In the genomic region with DNA sequence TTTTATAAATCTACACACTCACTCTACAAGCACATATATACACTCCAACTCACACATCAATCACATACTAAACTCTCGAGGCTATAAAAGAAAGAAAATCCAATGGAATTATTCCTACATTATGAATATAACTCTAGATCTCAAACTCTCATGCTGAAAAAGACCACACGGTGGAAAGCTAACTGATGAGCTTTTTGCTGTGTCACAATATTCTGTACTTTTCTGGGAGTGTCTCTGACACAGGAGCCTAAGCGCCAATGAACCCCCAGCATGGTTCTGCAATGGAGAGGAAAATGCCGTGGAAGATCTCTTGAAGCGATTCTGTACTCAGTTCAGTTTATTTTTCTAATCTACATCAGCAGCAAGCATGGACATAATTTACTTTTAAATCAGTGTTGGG, we compare ENCODE assay signal across 27 cellular contexts.
"Had no signal": no experiment of that assay in that cellular context is flagged by ENCODE, and none has a peak within 500 bp of the region (broad histone marks: within the 10 kb centered on the region; RNA-seq: fewer than 3 reads in every experiment).

No MANE protein-coding gene starts in this region.

- H3K4me3 ChIP-seq: left lung, lower lobe of right lung, ovary, prostate gland, skin epidermis, stomach, testis, thyroid gland, transverse colon, upper lobe of left lung, vagina had no signal

- DNase-seq: hippocampal formation; kidney; left colon; left lung; lower lobe of right lung; mammary epithelial cell; mesenchymal stem cell; natural killer cell; ovary; retina; right cardiac atrium; stimulated activated CD4-positive, alpha-beta T cell treated with anti-CD3 and anti-CD28 coated beads, Interleukin-12 subunit alpha, Interleukin-12 subunit beta, amount 100 ng/mL, for 4 hours; stimulated activated CD4-positive, alpha-beta T cell treated with anti-CD3 and anti-CD28 coated beads, Interleukin-15, amount 100 ng/mL, for 24 hours; stimulated activated CD4-positive, alpha-beta T cell treated with anti-CD3 and anti-CD28 coated beads, Interleukin-2, amount 100 ng/mL, for 24 hours; stimulated activated CD4-positive, alpha-beta T cell treated with anti-CD3 and anti-CD28 coated beads, Interleukin-4, amount 100 ng/mL, for 1 hour; stimulated activated naive B cell treated with anti-CD40 and anti-IgM and Interleukin-4, amounts not matched to agents 10 μg/mL and 1 μg/mL and 100 μg/mL, for 72 hours; stimulated activated naive CD8-positive, alpha-beta T cell treated with anti-CD3 and anti-CD28 coated beads, Interleukin-15, Interleukin-2, amounts not matched to agents 100 U/mL and 50 U/mL, for 24 hours; stomach; testis; thyroid gland; transverse colon; upper lobe of left lung had no signal

- H3K27ac Mint-ChIP-seq: natural killer cell; stimulated activated naive B cell treated with anti-CD40 and anti-IgM and Interleukin-4, amounts not matched to agents 10 μg/mL and 1 μg/mL and 100 μg/mL, for 72 hours had no signal

- ATAC-seq: left colon; left lung; lower lobe of right lung; natural killer cell; right cardiac atrium; sciatic nerve; stimulated activated naive B cell treated with anti-CD40 and anti-IgM and Interleukin-4, amounts not matched to agents 10 μg/mL and 1 μg/mL and 100 μg/mL, for 72 hours; stimulated activated naive CD8-positive, alpha-beta T cell treated with anti-CD3 and anti-CD28 coated beads, Interleukin-15, Interleukin-2, amounts not matched to agents 100 U/mL and 50 U/mL, for 24 hours had no signal

- H3K36me3 ChIP-seq: left lung, lower lobe of right lung, ovary, prostate gland, stomach, thyroid gland, transverse colon, upper lobe of left lung, vagina had no signal

- H3K27ac ChIP-seq: left lung, lower lobe of right lung, ovary, prostate gland, skin epidermis, stomach, testis, thyroid gland, transverse colon, upper lobe of left lung, vagina had no signal

- H3K4me1 Mint-ChIP-seq: natural killer cell; stimulated activated naive B cell treated with anti-CD40 and anti-IgM and Interleukin-4, amounts not matched to agents 10 μg/mL and 1 μg/mL and 100 μg/mL, for 72 hours had no signal

- H3K9me3 ChIP-seq: left lung, lower lobe of right lung, ovary, prostate gland, stomach, testis, thyroid gland, transverse colon, upper lobe of left lung, vagina had no signal

- H3K4me1 ChIP-seq: left lung, lower lobe of right lung, prostate gland, stomach, testis, thyroid gland, transverse colon, upper lobe of left lung, vagina had no signal

- H3K9me3 Mint-ChIP-seq: natural killer cell; stimulated activated naive B cell treated with anti-CD40 and anti-IgM and Interleukin-4, amounts not matched to agents 10 μg/mL and 1 μg/mL and 100 μg/mL, for 72 hours had no signal

- H3K27me3 Mint-ChIP-seq: stimulated activated naive B cell treated with anti-CD40 and anti-IgM and Interleukin-4, amounts not matched to agents 10 μg/mL and 1 μg/mL and 100 μg/mL, for 72 hours had no signal

- H3K27me3 ChIP-seq: left lung, ovary, stomach, testis, thyroid gland, transverse colon, upper lobe of left lung, vagina had no signal

- FAIRE-seq: islet of Langerhans, kidney had no signal

- H3K4me3 Mint-ChIP-seq: natural killer cell; stimulated activated naive B cell treated with anti-CD40 and anti-IgM and Interleukin-4, amounts not matched to agents 10 μg/mL and 1 μg/mL and 100 μg/mL, for 72 hours had no signal

- H3K36me3 Mint-ChIP-seq: natural killer cell; stimulated activated naive B cell treated with anti-CD40 and anti-IgM and Interleukin-4, amounts not matched to agents 10 μg/mL and 1 μg/mL and 100 μg/mL, for 72 hours had no signal
